Comparison of ENCODE assay signal across 6 cellular contexts in genomic region chr6:34486886-34487285, GRCh38. TPM values are rescaled to one million over a fixed set of nuclear protein-coding genes. Genes with fewer than 3 reads are reported as not detected.
"Had no signal": no experiment of that assay in that cellular context is flagged by ENCODE, and none has a peak within 500 bp of the region (broad histone marks: within the 10 kb centered on the region; RNA-seq: fewer than 3 reads in every experiment).

No MANE protein-coding gene starts in this region.

RNA-seq across cellular contexts. Expression of gene PACSIN1, which starts 21.0 kb away (rescaled TPM):
- total RNA-seq: esophagus mucosa, gastrocnemius medialis, glomerular endothelial cell, lower lobe of right lung, omental fat pad had no signal
- polyA plus RNA-seq: keratinocyte had no signal
